8 cellular contexts compared by ENCODE assay signal in the genomic region with DNA sequence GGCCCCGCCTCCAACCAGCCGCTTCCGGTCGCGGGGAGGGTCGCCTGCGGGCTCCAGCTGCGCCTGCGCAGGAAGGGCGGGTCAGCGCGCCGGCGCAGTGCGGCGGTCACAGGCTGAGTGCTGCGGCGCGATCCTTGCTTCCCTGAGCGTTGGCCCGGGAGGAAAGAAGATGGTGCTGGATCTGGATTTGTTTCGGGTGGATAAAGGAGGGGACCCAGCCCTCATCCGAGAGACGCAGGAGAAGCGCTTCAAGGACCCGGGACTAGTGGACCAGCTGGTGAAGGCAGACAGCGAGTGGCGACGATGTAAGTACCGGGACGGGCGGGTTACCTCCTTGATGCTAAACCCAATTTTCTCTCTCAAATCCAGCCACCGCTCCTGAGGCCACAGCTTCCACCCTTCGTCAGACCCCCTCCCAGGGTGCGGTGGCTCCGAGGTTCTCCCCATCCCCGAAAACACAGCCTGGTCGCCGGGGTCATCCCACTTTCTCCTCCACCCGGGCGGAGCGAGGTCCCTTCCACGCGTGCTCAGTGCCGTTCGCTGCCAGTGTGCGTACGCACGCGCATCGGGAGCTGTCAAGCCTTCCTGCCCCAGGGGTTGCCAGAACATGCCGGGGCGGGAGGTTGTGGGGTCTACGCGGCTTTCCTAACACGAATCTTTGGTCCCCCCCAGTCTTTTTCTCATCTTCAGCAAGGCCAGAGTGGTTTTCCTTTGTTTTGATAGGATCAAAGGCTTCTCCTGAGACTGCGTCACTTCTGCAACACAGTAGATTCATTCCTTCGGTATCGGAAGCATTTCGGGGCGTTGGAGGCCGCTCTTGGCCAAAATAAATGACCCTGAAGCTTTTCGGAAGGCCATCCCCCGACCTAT. TPM values are rescaled to one million over a fixed set of nuclear protein-coding genes. Genes with fewer than 3 reads are reported as not detected.
DNase-seq lines count a peak whose midpoint lies in the region; ATAC-seq lines count a peak whose summit lies in the region.

A gene with protein sequence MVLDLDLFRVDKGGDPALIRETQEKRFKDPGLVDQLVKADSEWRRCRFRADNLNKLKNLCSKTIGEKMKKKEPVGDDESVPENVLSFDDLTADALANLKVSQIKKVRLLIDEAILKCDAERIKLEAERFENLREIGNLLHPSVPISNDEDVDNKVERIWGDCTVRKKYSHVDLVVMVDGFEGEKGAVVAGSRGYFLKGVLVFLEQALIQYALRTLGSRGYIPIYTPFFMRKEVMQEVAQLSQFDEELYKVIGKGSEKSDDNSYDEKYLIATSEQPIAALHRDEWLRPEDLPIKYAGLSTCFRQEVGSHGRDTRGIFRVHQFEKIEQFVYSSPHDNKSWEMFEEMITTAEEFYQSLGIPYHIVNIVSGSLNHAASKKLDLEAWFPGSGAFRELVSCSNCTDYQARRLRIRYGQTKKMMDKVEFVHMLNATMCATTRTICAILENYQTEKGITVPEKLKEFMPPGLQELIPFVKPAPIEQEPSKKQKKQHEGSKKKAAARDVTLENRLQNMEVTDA (plus strand): TSS at position 95 of the 870 bp plus-strand sequence. CDS start 75 bp downstream, at position 170.

- DNase-seq in AML-193 (lab: John Stamatoyannopoulos, UW) (peak; percentile 72 to 74), NCI-H460 (ENCODE audit: extremely low read depth, low read depth) (peak; percentile 74)
- DNase-seq in activated CD4-positive, alpha-beta T cell treated with anti-CD3 and anti-CD28 coated beads for 4 hours, result peak; percentile 90 to 92
- peak; percentile 87 to 91 for DNase-seq in stimulated activated CD4-positive, alpha-beta T cell treated with anti-CD3 and anti-CD28 coated beads, Interleukin-1b, Interleukin-23, amount 100 ng/mL, for 4 hours (ENCODE audit: low read depth in 2 of 2)

- ATAC-seq in GM19035 (IDR thresholded peaks at IDR 0.05; ENCODE audit: unreplicated experiment) (peak; percentile 76), HG03280 (IDR thresholded peaks at IDR 0.05; ENCODE audit: unreplicated experiment) (peak; percentile 82)

- no peaks in the 10 kb centered on the region for H3K27me3 ChIP-seq in layer of hippocampus (ENCODE audit: control insufficient read depth, insufficient read depth, low read length)

- H3K27ac ChIP-seq in cingulate gyrus (ENCODE audit: low read depth, low read length), result peak within 1 kb of the TSS; percentile 90
- peak within 1 kb of the TSS; percentile 88 for H3K27ac ChIP-seq in layer of hippocampus (ENCODE audit: low read depth, low read length)

RNA-seq across cellular contexts. Expression of the gene that starts here (rescaled TPM):
- 384 and 411 TPM in 2 replicates for total RNA-seq in NCI-H460 (2014; rRNA removed; shearing (Covaris generic))
- polyA plus RNA-seq in NCI-H460 (2014; cell fraction: nucleus; rRNA removed), result 223 and 233 TPM in 2 replicates

Comparison
In these comparisons a context has a peak if more than half of its experiments do, and no peak if none do; other contexts are left out.
1. Peak in every context shown above with its lines: DNase-seq, ATAC-seq and H3K27ac ChIP-seq.